In genomic region chr11:45806072-45806933, GRCh38 we compare ENCODE assay signal across 2 cellular contexts.
TF ChIP-seq lines count a peak whose summit lies in the region.

No MANE protein-coding gene starts in this region.

TF ChIP-seq in K562, 482 proteins besides CTCF, POLR2A, EP300 and RAD21 (continues in another document):
- TF ChIP-seq, protein P1, sequence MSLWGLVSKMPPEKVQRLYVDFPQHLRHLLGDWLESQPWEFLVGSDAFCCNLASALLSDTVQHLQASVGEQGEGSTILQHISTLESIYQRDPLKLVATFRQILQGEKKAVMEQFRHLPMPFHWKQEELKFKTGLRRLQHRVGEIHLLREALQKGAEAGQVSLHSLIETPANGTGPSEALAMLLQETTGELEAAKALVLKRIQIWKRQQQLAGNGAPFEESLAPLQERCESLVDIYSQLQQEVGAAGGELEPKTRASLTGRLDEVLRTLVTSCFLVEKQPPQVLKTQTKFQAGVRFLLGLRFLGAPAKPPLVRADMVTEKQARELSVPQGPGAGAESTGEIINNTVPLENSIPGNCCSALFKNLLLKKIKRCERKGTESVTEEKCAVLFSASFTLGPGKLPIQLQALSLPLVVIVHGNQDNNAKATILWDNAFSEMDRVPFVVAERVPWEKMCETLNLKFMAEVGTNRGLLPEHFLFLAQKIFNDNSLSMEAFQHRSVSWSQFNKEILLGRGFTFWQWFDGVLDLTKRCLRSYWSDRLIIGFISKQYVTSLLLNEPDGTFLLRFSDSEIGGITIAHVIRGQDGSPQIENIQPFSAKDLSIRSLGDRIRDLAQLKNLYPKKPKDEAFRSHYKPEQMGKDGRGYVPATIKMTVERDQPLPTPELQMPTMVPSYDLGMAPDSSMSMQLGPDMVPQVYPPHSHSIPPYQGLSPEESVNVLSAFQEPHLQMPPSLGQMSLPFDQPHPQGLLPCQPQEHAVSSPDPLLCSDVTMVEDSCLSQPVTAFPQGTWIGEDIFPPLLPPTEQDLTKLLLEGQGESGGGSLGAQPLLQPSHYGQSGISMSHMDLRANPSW (CRISPR knock-in tag; IDR thresholded peaks at IDR 0.05), result no peak
- TF ChIP-seq, protein P2, sequence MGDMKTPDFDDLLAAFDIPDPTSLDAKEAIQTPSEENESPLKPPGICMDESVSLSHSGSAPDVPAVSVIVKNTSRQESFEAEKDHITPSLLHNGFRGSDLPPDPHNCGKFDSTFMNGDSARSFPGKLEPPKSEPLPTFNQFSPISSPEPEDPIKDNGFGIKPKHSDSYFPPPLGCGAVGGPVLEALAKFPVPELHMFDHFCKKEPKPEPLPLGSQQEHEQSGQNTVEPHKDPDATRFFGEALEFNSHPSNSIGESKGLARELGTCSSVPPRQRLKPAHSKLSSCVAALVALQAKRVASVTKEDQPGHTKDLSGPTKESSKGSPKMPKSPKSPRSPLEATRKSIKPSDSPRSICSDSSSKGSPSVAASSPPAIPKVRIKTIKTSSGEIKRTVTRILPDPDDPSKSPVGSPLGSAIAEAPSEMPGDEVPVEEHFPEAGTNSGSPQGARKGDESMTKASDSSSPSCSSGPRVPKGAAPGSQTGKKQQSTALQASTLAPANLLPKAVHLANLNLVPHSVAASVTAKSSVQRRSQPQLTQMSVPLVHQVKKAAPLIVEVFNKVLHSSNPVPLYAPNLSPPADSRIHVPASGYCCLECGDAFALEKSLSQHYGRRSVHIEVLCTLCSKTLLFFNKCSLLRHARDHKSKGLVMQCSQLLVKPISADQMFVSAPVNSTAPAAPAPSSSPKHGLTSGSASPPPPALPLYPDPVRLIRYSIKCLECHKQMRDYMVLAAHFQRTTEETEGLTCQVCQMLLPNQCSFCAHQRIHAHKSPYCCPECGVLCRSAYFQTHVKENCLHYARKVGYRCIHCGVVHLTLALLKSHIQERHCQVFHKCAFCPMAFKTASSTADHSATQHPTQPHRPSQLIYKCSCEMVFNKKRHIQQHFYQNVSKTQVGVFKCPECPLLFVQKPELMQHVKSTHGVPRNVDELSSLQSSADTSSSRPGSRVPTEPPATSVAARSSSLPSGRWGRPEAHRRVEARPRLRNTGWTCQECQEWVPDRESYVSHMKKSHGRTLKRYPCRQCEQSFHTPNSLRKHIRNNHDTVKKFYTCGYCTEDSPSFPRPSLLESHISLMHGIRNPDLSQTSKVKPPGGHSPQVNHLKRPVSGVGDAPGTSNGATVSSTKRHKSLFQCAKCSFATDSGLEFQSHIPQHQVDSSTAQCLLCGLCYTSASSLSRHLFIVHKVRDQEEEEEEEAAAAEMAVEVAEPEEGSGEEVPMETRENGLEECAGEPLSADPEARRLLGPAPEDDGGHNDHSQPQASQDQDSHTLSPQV (IDR thresholded peaks at IDR 0.05), result peak; percentile 3; the same call in 1 of the 2 replicates
- no peak for TF ChIP-seq SMAD4 (CRISPR knock-in tag; conservative IDR thresholded peaks at IDR 0.05)
- peak; percentile 99 for TF ChIP-seq BRD9 (IDR thresholded peaks at IDR 0.05; ENCODE audit: low read depth, partially characterized antibody)
- TF ChIP-seq ZNF740 (CRISPR knock-in tag; IDR thresholded peaks at IDR 0.05), result 0 out of 2 replicates have a peak, but pooled peaks have one; percentile 41
- no peak for TF ChIP-seq ZNF740 (tag; IDR thresholded peaks at IDR 0.05)
- peak; percentile 57; the same call in 1 of the 2 replicates for TF ChIP-seq PKNOX1 (IDR thresholded peaks at IDR 0.05)
- TF ChIP-seq, protein P3, sequence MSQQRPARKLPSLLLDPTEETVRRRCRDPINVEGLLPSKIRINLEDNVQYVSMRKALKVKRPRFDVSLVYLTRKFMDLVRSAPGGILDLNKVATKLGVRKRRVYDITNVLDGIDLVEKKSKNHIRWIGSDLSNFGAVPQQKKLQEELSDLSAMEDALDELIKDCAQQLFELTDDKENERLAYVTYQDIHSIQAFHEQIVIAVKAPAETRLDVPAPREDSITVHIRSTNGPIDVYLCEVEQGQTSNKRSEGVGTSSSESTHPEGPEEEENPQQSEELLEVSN (IDR thresholded peaks at IDR 0.05; ENCODE audit: borderline replicate concordance in 1 of 2, extremely low read depth in 1 of 2, insufficient read depth in 1 of 2, insufficient read length in 1 of 2, low read depth in 1 of 2, low read length in 1 of 2, poor library complexity in 1 of 2, severe bottlenecking in 1 of 2), result peak in 1 of 2 experiments; percentile 28
- no peak for TF ChIP-seq CBFB (CRISPR knock-in tag; IDR thresholded peaks at IDR 0.05)
- TF ChIP-seq ZNF316 (IDR thresholded peaks at IDR 0.05), result no peak
- no peak for TF ChIP-seq BRCA1 (IDR thresholded peaks at IDR 0.05)
- TF ChIP-seq BRCA1 (CRISPR knock-in tag; IDR thresholded peaks at IDR 0.05), result 0 out of 2 replicates have a peak, but pooled peaks have one; percentile 17
- TF ChIP-seq BCOR (IDR thresholded peaks at IDR 0.05), result peak; percentile 75
- TF ChIP-seq SMARCA5 (IDR thresholded peaks at IDR 0.05), result peak; percentile 70; the same call in 1 of the 2 replicates
- 0 out of 2 replicates have a peak, but pooled peaks have one; percentile 21 for TF ChIP-seq GABPB1 (CRISPR knock-in tag; IDR thresholded peaks at IDR 0.05)
- TF ChIP-seq, protein P4, sequence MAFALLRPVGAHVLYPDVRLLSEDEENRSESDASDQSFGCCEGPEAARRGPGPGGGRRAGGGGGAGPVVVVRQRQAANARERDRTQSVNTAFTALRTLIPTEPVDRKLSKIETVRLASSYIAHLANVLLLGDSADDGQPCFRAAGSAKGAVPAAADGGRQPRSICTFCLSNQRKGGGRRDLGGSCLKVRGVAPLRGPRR (CRISPR knock-in tag; IDR thresholded peaks at IDR 0.05), result no peak
- TF ChIP-seq MTA2 (IDR thresholded peaks at IDR 0.05; ENCODE audit: low read depth), result no peak
- TF ChIP-seq CXXC5 (CRISPR knock-in tag; IDR thresholded peaks at IDR 0.05), result 0 out of 2 replicates have a peak, but pooled peaks have one; percentile 14
- no peak for TF ChIP-seq ZBTB7A (IDR thresholded peaks at IDR 0.05; ENCODE audit: borderline replicate concordance, control insufficient read depth, low read depth, low read length)

TF ChIP-seq in HEK293T, 16 proteins besides CTCF, POLR2A, EP300 and RAD21 (continued from another document):
- TF ChIP-seq ZNF384 (IDR thresholded peaks at IDR 0.05) (no peak), ARNT (IDR thresholded peaks at IDR 0.05) (no peak), HDGF (IDR thresholded peaks at IDR 0.05; ENCODE audit: borderline replicate concordance) (no peak), FOXK2 (IDR thresholded peaks at IDR 0.05) (no peak), L3MBTL2 (conservative IDR thresholded peaks at IDR 0.05) (no peak), PKNOX1 (IDR thresholded peaks at IDR 0.05) (no peak), TARDBP (IDR thresholded peaks at IDR 0.05) (no peak)
